19 cellular contexts compared by ENCODE assay signal in genomic region chr1:196425513-196425912, GRCh38.
DNase-seq lines count a peak whose midpoint lies in the region; ATAC-seq and TF ChIP-seq lines count a peak whose summit lies in the region.
"Had no signal": no experiment of that assay in that cellular context is flagged by ENCODE, and none has a peak within 500 bp of the region (broad histone marks: within the 10 kb centered on the region; RNA-seq: fewer than 3 reads in every experiment).

No MANE protein-coding gene starts in this region.

- no peaks in the 10 kb centered on the region for H3K9me3 ChIP-seq in HCT116 (ENCODE audit: control insufficient read depth in 1 of 2, insufficient read depth in 1 of 2, low read depth in 1 of 2, low read length in 2 of 2)
- H3K9me3 ChIP-seq: Peyer's patch had no signal

- no peak overlapping the region for H3K9ac ChIP-seq in HCT116 (ENCODE audit: low read length)

- no peaks in the 10 kb centered on the region for H3K27me3 ChIP-seq in HCT116 (ENCODE audit: insufficient read depth, low read length)
- H3K27me3 ChIP-seq: Peyer's patch had no signal

- intact Hi-C loops in HCT116 (cut with micrococcal nuclease), result no loop called here

- ATAC-seq in HCT116 (no peak; the same call in 1 of the 2 replicates), GM19395 (IDR thresholded peaks at IDR 0.05; ENCODE audit: unreplicated experiment) (no peak), GM21381 (IDR thresholded peaks at IDR 0.05; ENCODE audit: unreplicated experiment) (no peak), GM21825 (IDR thresholded peaks at IDR 0.05; ENCODE audit: unreplicated experiment) (no peak)
- ATAC-seq: CD8-positive, alpha-beta T cell; SK-N-SH treated with all-trans-retinoic acid at 6 μM for 48 hours had no signal

- H3K4me2 ChIP-seq in HCT116 (ENCODE audit: low read length), result no peak overlapping the region

- BruUV-seq in HCT116 (replicated peaks; lab: Mats Ljungman, UMichigan), result no TSS peak

- H3K4me1 ChIP-seq in HCT116 (ENCODE audit: control insufficient read depth in 1 of 2, insufficient read depth in 2 of 2, low read length in 2 of 2), result no peaks in the 10 kb centered on the region
- H3K4me1 ChIP-seq: Peyer's patch had no signal

- RAD21 ChIA-PET in HCT116 (lab: Charles Lee; ENCODE audit: low non-redundant PET in 1 of 2, low total read pairs in 2 of 2, uncharacterized antibody in 2 of 2, unreplicated experiment in 2 of 2), result no interaction called here

- CTCF ChIA-PET in HCT116 (lab: Charles Lee), result no interaction called here

- H3K4me3 ChIP-seq in AG10803 (ENCODE audit: low read length) (no peak overlapping the region), HCT116 (replicated peaks in 1 of 2; ENCODE audit: low read depth in 1 of 2, low read length in 2 of 2) (no peak overlapping the region), astrocyte of the spinal cord (ENCODE audit: low read depth, low read length) (no peak overlapping the region), fibroblast of pulmonary artery (replicated peaks; ENCODE audit: low read depth, low read length) (no peak overlapping the region)
- H3K4me3 ChIP-seq: Peyer's patch had no signal

- in situ Hi-C loops in astrocyte of the spinal cord (cut with HindIII; ENCODE audit: low sequenced_read_pairs), result no loop called here

- H3K9me2 ChIP-seq in HCT116 (ENCODE audit: insufficient read depth), result no peaks in the 10 kb centered on the region

- peak; percentile 15; the same call in 1 of the 2 replicates for TF ChIP-seq CTCF in AG10803 (conservative IDR thresholded peaks at IDR 0.05; ENCODE audit: low read length)
- peak in 2 of 3 experiments; percentile 13 to 39; a peak in 3 of 6 replicates for TF ChIP-seq CTCF in HCT116 (IDR thresholded peaks at IDR 0.05 in 2 of 3, conservative IDR thresholded peaks at IDR 0.05 in 1 of 3; ENCODE audit: borderline replicate concordance in 1 of 3, insufficient read depth in 1 of 3, low read depth in 2 of 3, low read length in 2 of 3)
- TF ChIP-seq CTCF in astrocyte of the spinal cord (IDR thresholded peaks at IDR 0.05; ENCODE audit: low read depth, low read length), result peak; percentile 5
- TF ChIP-seq CTCF in fibroblast of pulmonary artery (IDR thresholded peaks at IDR 0.05; ENCODE audit: low read length, missing control alignments), result peak; percentile 17

- POLR2A ChIA-PET in HCT116 (lab: Charles Lee), result no interaction called here

- no peak for TF ChIP-seq RAD21 in HCT116 (IDR thresholded peaks at IDR 0.05; ENCODE audit: low read depth)

- H3K79me2 ChIP-seq in HCT116 (ENCODE audit: insufficient read depth, low read length), result no peaks in the 10 kb centered on the region

- TF ChIP-seq POLR2A in HCT116 (IDR thresholded peaks at IDR 0.05; ENCODE audit: borderline replicate concordance, extremely low read depth, insufficient read depth, insufficient read length), result no peak

- no peak for DNase-seq in AG10803 (ENCODE audit: low read depth)
- no peak for DNase-seq in HCT116 (ENCODE audit: low read depth, low spot score)
- no peak for DNase-seq in astrocyte of the spinal cord (ENCODE audit: low read depth, low spot score)
- DNase-seq in fibroblast of pulmonary artery (ENCODE audit: low read depth), result no peak
- DNase-seq in DMS53 treated with DMSO at 0.1 percent for 48 hours (lab: John Stamatoyannopoulos, UW; ENCODE audit: unreplicated experiment), result no peak
- DNase-seq: CD8-positive, alpha-beta T cell; HCEC 1CT; NCI-H1048; NCI-H187; NCI-H2171; NCI-H446 treated with DMSO at 0.1 percent for 48 hours; NCI-H774; Peyer's patch; SHP77 had no signal

- H4K20me1 ChIP-seq in HCT116 (ENCODE audit: insufficient read depth), result no peaks in the 10 kb centered on the region

- H3K36me3 ChIP-seq in HCT116 (ENCODE audit: control insufficient read depth in 1 of 2, insufficient read depth in 2 of 2, low read length in 2 of 2), result no peaks in the 10 kb centered on the region
- H3K36me3 ChIP-seq: Peyer's patch had no signal

- no peak overlapping the region for H2AFZ ChIP-seq in HCT116 (ENCODE audit: low read depth, low read length, poor library complexity, severe bottlenecking)

- H3K27ac ChIP-seq in HCT116 (ENCODE audit: low read depth, low read length), result no peak overlapping the region
- H3K27ac ChIP-seq: HL-60, Peyer's patch had no signal

TF ChIP-seq in HCT116, 20 proteins besides CTCF, POLR2A, EP300 and RAD21:
- TF ChIP-seq REST (IDR thresholded peaks at IDR 0.05; ENCODE audit: low read depth), result no peak
- TF ChIP-seq EZH2 (IDR thresholded peaks at IDR 0.05), result no peak
- TF ChIP-seq SP1 (IDR thresholded peaks at IDR 0.05; ENCODE audit: low read depth), result no peak
- TF ChIP-seq ELF1 (IDR thresholded peaks at IDR 0.05; ENCODE audit: borderline replicate concordance, low read depth), result no peak
- TF ChIP-seq POLR2AphosphoS5 (IDR thresholded peaks at IDR 0.05; ENCODE audit: low read depth, low read length), result no peak
- no peak for TF ChIP-seq CEBPB (IDR thresholded peaks at IDR 0.05; ENCODE audit: low read depth)
- TF ChIP-seq EGR1 (IDR thresholded peaks at IDR 0.05; ENCODE audit: low read depth), result no peak
- TF ChIP-seq ZNF274 (IDR thresholded peaks at IDR 0.05; ENCODE audit: low read depth, low read length), result no peak
- TF ChIP-seq ZFX (IDR thresholded peaks at IDR 0.05), result no peak
- TF ChIP-seq YY1 (IDR thresholded peaks at IDR 0.05; ENCODE audit: extremely low read depth, insufficient replicate concordance, low read depth, low read length), result no peak
- TF ChIP-seq EZH2phosphoT487 (IDR thresholded peaks at IDR 0.05; ENCODE audit: borderline replicate concordance), result no peak
- no peak for TF ChIP-seq ZBTB33 (IDR thresholded peaks at IDR 0.05; ENCODE audit: extremely low read depth, insufficient replicate concordance, low read length)
